ENCODE assay signal across 14 cellular contexts in the genomic region with DNA sequence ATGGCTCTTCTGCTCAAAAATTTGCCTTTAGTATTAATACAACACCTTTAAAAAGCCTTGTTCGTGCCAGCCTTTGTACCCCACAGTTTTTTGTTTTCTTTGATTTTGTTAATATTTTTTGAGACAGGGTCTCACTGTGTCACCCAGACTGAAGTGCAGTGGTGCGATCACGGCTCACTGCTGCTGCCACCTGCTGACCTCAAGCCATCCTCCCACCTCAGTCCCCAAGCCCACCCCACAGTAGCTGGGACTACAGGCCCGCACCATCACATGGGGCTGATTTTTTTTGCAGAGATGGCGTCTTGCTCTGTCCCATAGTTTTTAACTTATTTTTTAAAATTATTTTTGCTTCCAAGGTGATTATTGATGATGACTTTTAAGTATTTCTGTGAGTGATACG.
DNase-seq lines count a peak whose midpoint lies in the region; ATAC-seq and TF ChIP-seq lines count a peak whose summit lies in the region.
"Had no signal": no experiment of that assay in that cellular context is flagged by ENCODE, and none has a peak within 500 bp of the region (broad histone marks: within the 10 kb centered on the region; RNA-seq: fewer than 3 reads in every experiment).

No MANE protein-coding gene starts in this region.

- H4K8ac ChIP-seq in mesendoderm (ENCODE audit: low read depth, low read length): no peak overlapping the region

- H2AK5ac ChIP-seq in mesendoderm (ENCODE audit: low read length): no peak overlapping the region

- no peaks in the 10 kb centered on the region for H3K36me3 Mint-ChIP-seq in brain
- no peaks in the 10 kb centered on the region for H3K36me3 Mint-ChIP-seq in activated CD4-positive, alpha-beta memory T cell treated with anti-CD3 and anti-CD28 coated beads, Interleukin-2, amount 10 ng/mL, durations not matched to agents 7 days and 5 days (ENCODE audit: low read depth)
- H3K36me3 Mint-ChIP-seq: CD4-positive, alpha-beta memory T cell had no signal

- intact Hi-C loops in psoas muscle (cut with DNase I): no loop called here
- intact Hi-C loops in lower leg skin (cut with DNase I; ENCODE audit: low total_unique reads): no loop called here
- intact Hi-C loops in cardiac septum (cut with DNase I): no loop called here

- TF ChIP-seq CTCF in brain (conservative IDR thresholded peaks at IDR 0.05) (peak; percentile 33 to 73), psoas muscle (IDR thresholded peaks at IDR 0.05) (no peak), lower leg skin (IDR thresholded peaks at IDR 0.05) (no peak)

- H4K5ac ChIP-seq in mesendoderm (ENCODE audit: low read length): no peak overlapping the region

- no peak for TF ChIP-seq POLR2A in lower leg skin (IDR thresholded peaks at IDR 0.05)

- ATAC-seq in HG03354 (IDR thresholded peaks at IDR 0.05; ENCODE audit: poor library complexity, severe bottlenecking, unreplicated experiment) (peak; percentile 79), psoas muscle (no peak)
- ATAC-seq: gastrocnemius medialis had no signal

- H3K27ac ChIP-seq in mesendoderm (ENCODE audit: low read depth, low read length): no peak overlapping the region
- H3K27ac ChIP-seq in psoas muscle: no peak overlapping the region
- H3K27ac ChIP-seq: coronary artery, gastrocnemius medialis, right atrium auricular region, tibial nerve had no signal

- H2BK5ac ChIP-seq in mesendoderm (ENCODE audit: low read length): no peak overlapping the region

- no peaks in the 10 kb centered on the region for H3K9me3 ChIP-seq in psoas muscle
- H3K9me3 ChIP-seq: gastrocnemius medialis, right atrium auricular region, tibial nerve had no signal

- no CpG with 5 or more reads among the region's 6 CpGs for WGBS in mesendoderm (ENCODE audit: extremely low coverage, insufficient coverage, low lambda C conversion rate)
- 30 to 48% (median 42%) methylated on average over 6 of the region's 6 CpGs for WGBS in psoas muscle, 3 donors
- WGBS in lower leg skin, 2 donors: 37 to 83% methylated on average over 6 of the region's 6 CpGs

- H2BK120ac ChIP-seq in mesendoderm (ENCODE audit: low read depth, low read length): no peak overlapping the region

- H3K56ac ChIP-seq in mesendoderm (ENCODE audit: low read length): no peak overlapping the region

- H3K4me3 Mint-ChIP-seq in brain: no peak overlapping the region
- no peak overlapping the region for H3K4me3 Mint-ChIP-seq in activated CD4-positive, alpha-beta memory T cell treated with anti-CD3 and anti-CD28 coated beads, Interleukin-2, amount 10 ng/mL, durations not matched to agents 7 days and 5 days
- H3K4me3 Mint-ChIP-seq: CD4-positive, alpha-beta memory T cell had no signal

- no peak overlapping the region for H3K27ac Mint-ChIP-seq in brain
- no peak overlapping the region for H3K27ac Mint-ChIP-seq in activated CD4-positive, alpha-beta memory T cell treated with anti-CD3 and anti-CD28 coated beads, Interleukin-2, amount 10 ng/mL, durations not matched to agents 7 days and 5 days
- H3K27ac Mint-ChIP-seq: CD4-positive, alpha-beta memory T cell had no signal

- H3K27me3 ChIP-seq in mesendoderm (ENCODE audit: insufficient read depth, low read length, poor library complexity) (no peaks in the 10 kb centered on the region), psoas muscle (ENCODE audit: insufficient read depth in 3 of 3, low read length in 2 of 3) (no peaks in the 10 kb centered on the region)
- H3K27me3 ChIP-seq: gastrocnemius medialis, right atrium auricular region had no signal

- peak; percentile 77 for DNase-seq in ELF-1 (ENCODE audit: low read depth, low spot score)
- DNase-seq in mesendoderm: peak; percentile 43
- no peak for DNase-seq in psoas muscle
- no peak for DNase-seq in lower leg skin (ENCODE audit: low spot score in 2 of 2)
- DNase-seq in activated CD4-positive, alpha-beta memory T cell treated with anti-CD3 and anti-CD28 coated beads, Interleukin-2, amount 10 ng/mL, durations not matched to agents 7 days and 5 days: no peak
- no peak for DNase-seq in cardiac septum (ENCODE audit: low spot score)
- DNase-seq: CD4-positive, alpha-beta memory T cell; gastrocnemius medialis; SHP77 had no signal

- H2BK15ac ChIP-seq in mesendoderm (replicated peaks; ENCODE audit: low read depth): no peak overlapping the region

- H3K79me2 ChIP-seq in mesendoderm (ENCODE audit: control insufficient read depth, insufficient read depth, low read length): no peaks in the 10 kb centered on the region

- H3K4ac ChIP-seq in mesendoderm (ENCODE audit: low read depth, low read length): no peak overlapping the region

- POLR2A ChIA-PET in activated CD4-positive, alpha-beta memory T cell treated with anti-CD3 and anti-CD28 coated beads, Interleukin-2, amount 10 ng/mL, durations not matched to agents 7 days and 5 days (lab: Charles Lee): no interaction called here

- H3K4me3 ChIP-seq in mesendoderm (ENCODE audit: low read length) (no peak overlapping the region), psoas muscle (no peak overlapping the region), lower leg skin (ENCODE audit: low read depth, poor library complexity, severe bottlenecking) (no peak overlapping the region)
- H3K4me3 ChIP-seq: coronary artery, gastrocnemius medialis, right atrium auricular region, tibial nerve had no signal

- H3K79me1 ChIP-seq in mesendoderm (ENCODE audit: low read length): no peaks in the 10 kb centered on the region

- peaks cover 4% of the 10 kb centered on the region for H3K27me3 Mint-ChIP-seq in brain
- H3K27me3 Mint-ChIP-seq in activated CD4-positive, alpha-beta memory T cell treated with anti-CD3 and anti-CD28 coated beads, Interleukin-2, amount 10 ng/mL, durations not matched to agents 7 days and 5 days: no peaks in the 10 kb centered on the region
- H3K27me3 Mint-ChIP-seq: CD4-positive, alpha-beta memory T cell had no signal

- H3K23ac ChIP-seq in mesendoderm (ENCODE audit: low read length): no peak overlapping the region

- H3K9ac ChIP-seq in mesendoderm (ENCODE audit: low read length): no peak overlapping the region

- H3K4me2 ChIP-seq in mesendoderm (ENCODE audit: low read length): no peak overlapping the region

- peaks cover 0 to 4% (median 3%) of the 10 kb centered on the region in 5 experiments for H3K9me3 Mint-ChIP-seq in brain
- H3K9me3 Mint-ChIP-seq in activated CD4-positive, alpha-beta memory T cell treated with anti-CD3 and anti-CD28 coated beads, Interleukin-2, amount 10 ng/mL, durations not matched to agents 7 days and 5 days: no peaks in the 10 kb centered on the region

- H3K36me3 ChIP-seq in mesendoderm (ENCODE audit: control insufficient read depth, insufficient read depth, low read length) (no peaks in the 10 kb centered on the region), psoas muscle (ENCODE audit: insufficient read depth in 1 of 2, low read depth in 1 of 2) (no peaks in the 10 kb centered on the region)
- H3K36me3 ChIP-seq: gastrocnemius medialis, right atrium auricular region, tibial nerve had no signal

- CTCF ChIA-PET in activated CD4-positive, alpha-beta memory T cell treated with anti-CD3 and anti-CD28 coated beads, Interleukin-2, amount 10 ng/mL, durations not matched to agents 7 days and 5 days (lab: Charles Lee): no interaction called here

- H3K4me1 ChIP-seq in mesendoderm (ENCODE audit: control insufficient read depth, low read depth, low read length) (no peaks in the 10 kb centered on the region), psoas muscle (no peaks in the 10 kb centered on the region)
- H3K4me1 ChIP-seq: gastrocnemius medialis, right atrium auricular region, tibial nerve had no signal

- H3K4me1 Mint-ChIP-seq in brain: no peaks in the 10 kb centered on the region
- no peaks in the 10 kb centered on the region for H3K4me1 Mint-ChIP-seq in activated CD4-positive, alpha-beta memory T cell treated with anti-CD3 and anti-CD28 coated beads, Interleukin-2, amount 10 ng/mL, durations not matched to agents 7 days and 5 days
- H3K4me1 Mint-ChIP-seq: CD4-positive, alpha-beta memory T cell had no signal

- H3K18ac ChIP-seq in mesendoderm (ENCODE audit: low read length): no peak overlapping the region

Comparison
In these comparisons a context has a peak if more than half of its experiments do, and no peak if none do; other contexts are left out.
1. DNase-seq: peak in ELF-1 (single experiment) and mesendoderm (single experiment); none in psoas muscle (0 of 2), lower leg skin (0 of 2), activated CD4-positive, alpha-beta memory T cell treated with anti-CD3 and anti-CD28 coated beads, Interleukin-2, amount 10 ng/mL, durations not matched to agents 7 days and 5 days (single experiment) and cardiac septum (single experiment).
2. CTCF ChIP-seq: peak in brain (2 of 2); none in psoas muscle (single experiment) and lower leg skin (0 of 3).